25 cellular contexts compared by ENCODE assay signal in genomic region chr6:74656442-74656841, GRCh38.
DNase-seq lines count a peak whose midpoint lies in the region; ATAC-seq, FAIRE-seq and TF ChIP-seq lines count a peak whose summit lies in the region.
"Had no signal": no experiment of that assay in that cellular context is flagged by ENCODE, and none has a peak within 500 bp of the region (broad histone marks: within the 10 kb centered on the region; RNA-seq: fewer than 3 reads in every experiment).

No MANE protein-coding gene starts in this region.

- no peak overlapping the region for H3K27ac ChIP-seq in GM12878 (ENCODE audit: control insufficient read depth, insufficient read depth)
- H3K27ac ChIP-seq: 22Rv1, SK-N-MC had no signal

- no peak for TF ChIP-seq EP300 in GM12878 (IDR thresholded peaks at IDR 0.05; ENCODE audit: borderline replicate concordance in 1 of 2, control insufficient read depth in 1 of 2, low read depth in 2 of 2, low read length in 2 of 2)

- POLR2A ChIA-PET in GM12878 (lab: Charles Lee) = no interaction called here

- SMC1A ChIA-PET in GM12878 (lab: Charles Lee; ENCODE audit: uncharacterized antibody, unreplicated experiment) = interaction anchor here (1.1 kb wide), 1 partner anchor 24 kb away, joined by 3 read pairs; no protein-coding TSS in a partner anchor

- H3K36me3 Mint-ChIP-seq in natural killer cell = no peaks in the 10 kb centered on the region
- H3K36me3 Mint-ChIP-seq in stimulated activated memory B cell treated with anti-CD40 and anti-IgM and Interleukin-4, amounts not matched to agents 10 μg/mL and 1 μg/mL and 100 μg/mL, for 72 hours = no peaks in the 10 kb centered on the region
- H3K36me3 Mint-ChIP-seq: CD14-positive monocyte; CD8-positive, alpha-beta memory T cell had no signal

- no peaks in the 10 kb centered on the region for H3K4me1 ChIP-seq in GM12878 (ENCODE audit: control insufficient read depth, insufficient read depth, low read length)
- peaks cover 33% of the 10 kb centered on the region for H3K4me1 ChIP-seq in skeletal muscle satellite cell (ENCODE audit: control insufficient read depth, insufficient read depth, low read length)
- H3K4me1 ChIP-seq: BE2C had no signal

- ATAC-seq in HG02798 (IDR thresholded peaks at IDR 0.05; ENCODE audit: poor library complexity, unreplicated experiment) (peak; percentile 52), GM12878 (peak; percentile 46; the same call in 2 of the 3 replicates), natural killer cell (no peak)
- no peak for ATAC-seq in stimulated activated memory B cell treated with anti-CD40 and anti-IgM and Interleukin-4, amounts not matched to agents 10 μg/mL and 1 μg/mL and 100 μg/mL, for 72 hours
- ATAC-seq: HepG2 had no signal

- H3K4me3 ChIP-seq in GM12878 (no peak overlapping the region), skeletal muscle satellite cell (ENCODE audit: low read length) (no peak overlapping the region)
- H3K4me3 ChIP-seq: SK-N-MC had no signal

- H3K4me3 Mint-ChIP-seq in natural killer cell = no peak overlapping the region
- H3K4me3 Mint-ChIP-seq in stimulated activated memory B cell treated with anti-CD40 and anti-IgM and Interleukin-4, amounts not matched to agents 10 μg/mL and 1 μg/mL and 100 μg/mL, for 72 hours = no peak overlapping the region
- H3K4me3 Mint-ChIP-seq: CD14-positive monocyte; CD8-positive, alpha-beta memory T cell had no signal

- in situ Hi-C loops in GM12878 (cut with MboI) = no loop called here

- H4K20me1 ChIP-seq in GM12878 (ENCODE audit: control insufficient read depth, insufficient read depth) = no peaks in the 10 kb centered on the region

- no peak for TF ChIP-seq POLR2A in GM12878 (IDR thresholded peaks at IDR 0.05; ENCODE audit: low read depth, low read length)

- no peak overlapping the region for H3K9ac ChIP-seq in GM12878 (ENCODE audit: control insufficient read depth, insufficient read depth, low read length)
- peak overlapping the region; percentile 36 for H3K9ac ChIP-seq in skeletal muscle satellite cell (ENCODE audit: low read depth, low read length)

- CTCF ChIA-PET in GM12878 (lab: Yijun Ruan, JAX) = no interaction called here

- FAIRE-seq in GM12878 (lab: Jason Lieb, UNC) = no peak
- FAIRE-seq: HepG2, RCC 7860 had no signal

- intact Hi-C loops in GM12878 (cut with micrococcal nuclease; ENCODE audit: unreplicated experiment) (no loop called here), natural killer cell (cut with micrococcal nuclease) (no loop called here)

- H3K4me2 ChIP-seq in GM12878 (ENCODE audit: control insufficient read depth, insufficient read depth) = no peak overlapping the region
- H3K4me2 ChIP-seq in skeletal muscle satellite cell (ENCODE audit: low read length) = no peak overlapping the region

- no TSS peak for BruUV-seq in GM12878 (replicated peaks; lab: Mats Ljungman, UMichigan)

- RAD21 ChIA-PET in GM12878 (lab: Charles Lee; ENCODE audit: unreplicated experiment) = no interaction called here

- H3K27me3 ChIP-seq in GM12878 (replicated peaks in 1 of 2; ENCODE audit: control insufficient read depth in 2 of 2, insufficient read depth in 2 of 2, low read length in 1 of 2) (no peaks in the 10 kb centered on the region), skeletal muscle satellite cell (ENCODE audit: control insufficient read depth, insufficient read depth, low read length) (no peaks in the 10 kb centered on the region)
- H3K27me3 ChIP-seq: BE2C had no signal

- H3K9me3 Mint-ChIP-seq in natural killer cell = peaks cover 7 to 13% of the 10 kb centered on the region in 2 donors
- peaks cover 2% of the 10 kb centered on the region for H3K9me3 Mint-ChIP-seq in stimulated activated memory B cell treated with anti-CD40 and anti-IgM and Interleukin-4, amounts not matched to agents 10 μg/mL and 1 μg/mL and 100 μg/mL, for 72 hours

- H3K36me3 ChIP-seq in GM12878 (ENCODE audit: control insufficient read depth in 2 of 2, insufficient read depth in 2 of 2, low read length in 1 of 2) (no peaks in the 10 kb centered on the region), skeletal muscle satellite cell (ENCODE audit: insufficient read depth, low read length) (no peaks in the 10 kb centered on the region)
- H3K36me3 ChIP-seq: BE2C had no signal

- H3K4me1 Mint-ChIP-seq in natural killer cell = no peaks in the 10 kb centered on the region
- H3K4me1 Mint-ChIP-seq in stimulated activated memory B cell treated with anti-CD40 and anti-IgM and Interleukin-4, amounts not matched to agents 10 μg/mL and 1 μg/mL and 100 μg/mL, for 72 hours = no peaks in the 10 kb centered on the region
- H3K4me1 Mint-ChIP-seq: CD14-positive monocyte; CD8-positive, alpha-beta memory T cell had no signal

- H3K27me3 Mint-ChIP-seq in natural killer cell (ENCODE audit: low read depth in 2 of 2) = no peaks in the 10 kb centered on the region
- H3K27me3 Mint-ChIP-seq in stimulated activated memory B cell treated with anti-CD40 and anti-IgM and Interleukin-4, amounts not matched to agents 10 μg/mL and 1 μg/mL and 100 μg/mL, for 72 hours = no peaks in the 10 kb centered on the region
- H3K27me3 Mint-ChIP-seq: CD8-positive, alpha-beta memory T cell had no signal

- peak; percentile 11 for DNase-seq in DMS53 (lab: John Stamatoyannopoulos, UW)
- no peak for DNase-seq in DMS53 treated with DMSO at 0.1 percent for 48 hours (lab: John Stamatoyannopoulos, UW; ENCODE audit: unreplicated experiment)
- DNase-seq in GM12878 (ENCODE audit: low read depth, low spot score) = no peak
- DNase-seq in mesenteric fat pad (ENCODE audit: low spot score) = no peak
- DNase-seq in natural killer cell = no peak
- DNase-seq: BE2C; CD8-positive, alpha-beta memory T cell; GOT3; HCEC 1CT; Karpas-422; NCI-H1105 treated with DMSO at 0.1 percent for 48 hours; NCI-H146; NCI-H2029 treated with DMSO at 0.1 percent for 48 hours; NCI-H2227 treated with DMSO at 0.1 percent for 48 hours; NCI-H526 treated with DMSO at 0.1 percent for 48 hours; OCI-M1; SIG-M5 had no signal

- H3K9me3 ChIP-seq in GM12878 (replicated peaks; ENCODE audit: control insufficient read depth, insufficient read depth, low read length) = no peaks in the 10 kb centered on the region
- no peaks in the 10 kb centered on the region for H3K9me3 ChIP-seq in skeletal muscle satellite cell (replicated peaks; ENCODE audit: low read length)
- H3K9me3 ChIP-seq: BE2C had no signal

- TF ChIP-seq CTCF in GM12878 (IDR thresholded peaks at IDR 0.05 in 2 of 3, conservative IDR thresholded peaks at IDR 0.05 in 1 of 3; ENCODE audit: control insufficient read depth in 2 of 3, extremely low read depth in 1 of 3, insufficient read depth in 1 of 3, low read depth in 3 of 3, low read length in 3 of 3) (no peak), natural killer cell (IDR thresholded peaks at IDR 0.05) (no peak)

- H3K79me2 ChIP-seq in GM12878 (ENCODE audit: control insufficient read depth, insufficient read depth, low read length) = no peaks in the 10 kb centered on the region

- no peak overlapping the region for H2AFZ ChIP-seq in GM12878 (ENCODE audit: control insufficient read depth, low read depth, low read length)

- H3K27ac Mint-ChIP-seq in natural killer cell = no peak overlapping the region
- H3K27ac Mint-ChIP-seq in stimulated activated memory B cell treated with anti-CD40 and anti-IgM and Interleukin-4, amounts not matched to agents 10 μg/mL and 1 μg/mL and 100 μg/mL, for 72 hours = no peak overlapping the region
- H3K27ac Mint-ChIP-seq: CD8-positive, alpha-beta memory T cell had no signal

- no peak for TF ChIP-seq RAD21 in GM12878 (IDR thresholded peaks at IDR 0.05; ENCODE audit: insufficient read depth, low read depth, low read length)

- 0% methylated on average over 1 of the region's 1 CpG for WGBS in GM12878 (ENCODE audit: insufficient coverage, insufficient replicate concordance, low lambda C conversion rate, missing lambda C conversion rate)

TF ChIP-seq in GM12878, 131 proteins besides CTCF, POLR2A, EP300 and RAD21 (continues in another document):
- TF ChIP-seq JUNB (IDR thresholded peaks at IDR 0.05) (no peak), ZNF274 (IDR thresholded peaks at IDR 0.05; ENCODE audit: insufficient read depth, insufficient read length) (no peak), TCF12 (IDR thresholded peaks at IDR 0.05; ENCODE audit: low read depth, low read length) (no peak), IRF3 (IDR thresholded peaks at IDR 0.05) (no peak), ZBED1 (IDR thresholded peaks at IDR 0.05; ENCODE audit: borderline replicate concordance) (no peak), SIN3A (IDR thresholded peaks at IDR 0.05; ENCODE audit: low read depth, low read length) (no peak), FOXK2 (IDR thresholded peaks at IDR 0.05) (no peak), CREM (IDR thresholded peaks at IDR 0.05; ENCODE audit: low read depth) (no peak), CHD4 (IDR thresholded peaks at IDR 0.05) (no peak)
- TF ChIP-seq, protein P1, sequence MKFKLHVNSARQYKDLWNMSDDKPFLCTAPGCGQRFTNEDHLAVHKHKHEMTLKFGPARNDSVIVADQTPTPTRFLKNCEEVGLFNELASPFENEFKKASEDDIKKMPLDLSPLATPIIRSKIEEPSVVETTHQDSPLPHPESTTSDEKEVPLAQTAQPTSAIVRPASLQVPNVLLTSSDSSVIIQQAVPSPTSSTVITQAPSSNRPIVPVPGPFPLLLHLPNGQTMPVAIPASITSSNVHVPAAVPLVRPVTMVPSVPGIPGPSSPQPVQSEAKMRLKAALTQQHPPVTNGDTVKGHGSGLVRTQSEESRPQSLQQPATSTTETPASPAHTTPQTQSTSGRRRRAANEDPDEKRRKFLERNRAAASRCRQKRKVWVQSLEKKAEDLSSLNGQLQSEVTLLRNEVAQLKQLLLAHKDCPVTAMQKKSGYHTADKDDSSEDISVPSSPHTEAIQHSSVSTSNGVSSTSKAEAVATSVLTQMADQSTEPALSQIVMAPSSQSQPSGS (IDR thresholded peaks at IDR 0.05; ENCODE audit: low read length) = no peak
- TF ChIP-seq, protein P2, sequence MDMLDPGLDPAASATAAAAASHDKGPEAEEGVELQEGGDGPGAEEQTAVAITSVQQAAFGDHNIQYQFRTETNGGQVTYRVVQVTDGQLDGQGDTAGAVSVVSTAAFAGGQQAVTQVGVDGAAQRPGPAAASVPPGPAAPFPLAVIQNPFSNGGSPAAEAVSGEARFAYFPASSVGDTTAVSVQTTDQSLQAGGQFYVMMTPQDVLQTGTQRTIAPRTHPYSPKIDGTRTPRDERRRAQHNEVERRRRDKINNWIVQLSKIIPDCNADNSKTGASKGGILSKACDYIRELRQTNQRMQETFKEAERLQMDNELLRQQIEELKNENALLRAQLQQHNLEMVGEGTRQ (IDR thresholded peaks at IDR 0.05; ENCODE audit: borderline replicate concordance, low read depth, low read length) = no peak

Comparison
In these comparisons a context has a peak if more than half of its experiments do, and no peak if none do; other contexts are left out.
1. ATAC-seq: peak in HG02798 (single experiment) and GM12878 (single experiment); none in natural killer cell (0 of 3) and stimulated activated memory B cell treated with anti-CD40 and anti-IgM and Interleukin-4, amounts not matched to agents 10 μg/mL and 1 μg/mL and 100 μg/mL, for 72 hours (single experiment).